Comparison of ENCODE assay signal across 16 cellular contexts in the genomic region with DNA sequence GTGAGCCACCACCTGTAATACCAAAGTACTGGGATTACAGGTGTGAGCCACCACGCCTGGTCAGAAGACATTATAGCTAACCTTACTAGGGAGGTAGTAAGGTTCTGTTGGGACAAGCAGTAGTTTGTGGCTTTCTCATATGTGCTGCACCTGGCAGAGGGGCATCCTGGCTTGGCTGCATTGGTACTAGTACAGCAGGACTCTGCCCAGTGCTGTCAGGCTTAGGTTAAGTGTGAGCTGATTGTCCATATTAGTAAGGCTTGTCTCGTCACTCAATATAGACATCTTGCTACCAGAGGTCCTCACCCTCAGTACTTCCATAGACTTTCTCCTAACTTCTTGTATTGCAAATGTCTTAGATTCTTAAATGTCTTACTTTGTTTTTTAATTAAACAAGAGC.
DNase-seq lines count a peak whose midpoint lies in the region; ATAC-seq and TF ChIP-seq lines count a peak whose summit lies in the region.
"Had no signal": no experiment of that assay in that cellular context is flagged by ENCODE, and none has a peak within 500 bp of the region (broad histone marks: within the 10 kb centered on the region; RNA-seq: fewer than 3 reads in every experiment).

No MANE protein-coding gene starts in this region.

- H3K36me3 ChIP-seq in left ventricle myocardium inferior = no peaks in the 10 kb centered on the region

- TF ChIP-seq CTCF in left ventricle myocardium inferior (IDR thresholded peaks at IDR 0.05; ENCODE audit: borderline replicate concordance) (no peak), RWPE1 (conservative IDR thresholded peaks at IDR 0.05; ENCODE audit: low read depth) (no peak)

- 87% methylated on average over 2 of the region's 2 CpGs for WGBS in right cardiac atrium

- H3K9me3 ChIP-seq in left ventricle myocardium inferior (replicated peaks) (no peaks in the 10 kb centered on the region), right cardiac atrium (ENCODE audit: control insufficient read depth, low read length) (no peaks in the 10 kb centered on the region)

- POLR2A ChIA-PET in RWPE1 (lab: Yijun Ruan, JAX; ENCODE audit: low non-redundant PET) = no interaction called here

- DNase-seq in left ventricle myocardium inferior (no peak), right cardiac atrium (no peak), RWPE1 (ENCODE audit: low spot score) (no peak), left ventricle myocardium superior (no peak), NCI-H524 (lab: John Stamatoyannopoulos, UW) (no peak), SW 1271 (lab: John Stamatoyannopoulos, UW) (no peak), DMS79 (lab: John Stamatoyannopoulos, UW) (no peak)
- DNase-seq: CD4-positive, alpha-beta memory T cell; COR-L47; DMS153; EL; GDM1; GM23248; H7; HCEC 1CT had no signal

- ATAC-seq in right cardiac atrium (no peak), left ventricle myocardium superior (peak; percentile 66)
- ATAC-seq: GM12878 had no signal

- H3K27ac ChIP-seq in left ventricle myocardium inferior (replicated peaks) = peak overlapping the region; percentile 7
- no peak overlapping the region for H3K27ac ChIP-seq in right cardiac atrium (ENCODE audit: low read length)
- H3K27ac ChIP-seq in RWPE1 = peak overlapping the region; percentile 47; the same call in 1 of the 2 replicates
- H3K27ac ChIP-seq: GM23248 had no signal

- H3K27me3 ChIP-seq in left ventricle myocardium inferior (ENCODE audit: low read depth) = no peaks in the 10 kb centered on the region
- H3K27me3 ChIP-seq in right cardiac atrium (ENCODE audit: control insufficient read depth, insufficient read depth) = no peaks in the 10 kb centered on the region

- CTCF ChIA-PET in RWPE1 (lab: Yijun Ruan, JAX) = interaction anchor here (0.6 kb wide), 1 partner anchor 63 kb away, joined by 7 read pairs; no protein-coding TSS in a partner anchor

- intact Hi-C loops in left ventricle myocardium inferior (cut with micrococcal nuclease) (no loop called here), right cardiac atrium (cut with DNase I) (no loop called here), left ventricle myocardium superior (cut with micrococcal nuclease) (no loop called here)

- peaks cover 76% of the 10 kb centered on the region for H3K4me1 ChIP-seq in left ventricle myocardium inferior
- H3K4me1 ChIP-seq in right cardiac atrium (ENCODE audit: control insufficient read depth, insufficient read depth, low read length) = peaks cover 10% of the 10 kb centered on the region

- no peak overlapping the region for H3K4me3 ChIP-seq in left ventricle myocardium inferior
- H3K4me3 ChIP-seq in right cardiac atrium (ENCODE audit: low read length) = no peak overlapping the region
- H3K4me3 ChIP-seq: GM12878, GM23248 had no signal
